12 cellular contexts compared by ENCODE assay signal in the genomic region with DNA sequence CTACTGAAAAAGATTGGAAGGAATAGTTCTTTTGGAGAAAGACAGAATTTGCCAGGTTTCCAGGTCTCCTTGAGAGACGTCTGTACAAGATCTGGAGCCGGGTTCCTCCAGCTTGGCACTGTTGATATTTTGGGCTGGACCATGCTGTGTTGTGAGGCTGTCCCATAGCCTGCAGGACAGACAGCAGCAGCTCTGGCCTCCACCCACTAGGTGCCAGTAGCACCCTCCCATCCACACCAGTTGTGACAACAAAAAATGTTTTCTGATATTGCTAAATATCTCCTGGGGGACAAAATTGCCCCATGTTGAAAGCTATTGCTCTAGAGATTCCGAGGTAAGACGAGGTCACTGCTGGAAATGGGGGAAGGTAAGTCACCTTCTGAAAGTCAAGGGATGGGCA.
A peak's percentile ranks its signal among the peaks of the same experiment; 100 is the strongest.
DNase-seq lines count a peak whose midpoint lies in the region; ATAC-seq, FAIRE-seq and TF ChIP-seq lines count a peak whose summit lies in the region.
"Had no signal": no experiment of that assay in that cellular context is flagged by ENCODE, and none has a peak within 500 bp of the region (broad histone marks: within the 10 kb centered on the region; RNA-seq: fewer than 3 reads in every experiment).

No MANE protein-coding gene starts in this region.

- H3K4me3 ChIP-seq in GM12865 (ENCODE audit: low read depth, low read length) (no peak overlapping the region), Karpas-422 (ENCODE audit: low read length) (no peak overlapping the region), GM12878 (no peak overlapping the region)

- intact Hi-C loops in GM12878 (cut with micrococcal nuclease; ENCODE audit: unreplicated experiment), result loop anchor here (5.0 to 10.0 kb wide), 2 partner anchors 186 to 594 kb away; no protein-coding TSS in a partner anchor

- DNase-seq in GM12865 (ENCODE audit: low read depth), result peak; percentile 31
- DNase-seq in Karpas-422, result peak; percentile 64
- no peak for DNase-seq in GM12878 (ENCODE audit: low read depth, low spot score)
- DNase-seq in stimulated activated CD4-positive, alpha-beta T cell treated with anti-CD3 and anti-CD28 coated beads, Interleukin-1b, Interleukin-23, amount 100 ng/mL, for 48 hours, result no peak
- no peak for DNase-seq in DMS79 (lab: John Stamatoyannopoulos, UW)
- DNase-seq in AG08395 (ENCODE audit: low spot score), result no peak
- DNase-seq: NCI-H1694 treated with DMSO at 0.1 percent for 48 hours; NCI-H82; stimulated activated CD4-positive, alpha-beta T cell treated with anti-CD3 and anti-CD28 coated beads, Interleukin-4, amount 100 ng/mL, for 4 hours; stimulated activated naive CD4-positive, alpha-beta T cell treated with Interleukin-2 at 50 U/mL for 16 hours had no signal

- no peak overlapping the region for H2AFZ ChIP-seq in Karpas-422 (ENCODE audit: low read length)
- no peak overlapping the region for H2AFZ ChIP-seq in GM12878 (ENCODE audit: control insufficient read depth, low read depth, low read length)

- WGBS in GM12878 (ENCODE audit: insufficient coverage, insufficient replicate concordance, low lambda C conversion rate, missing lambda C conversion rate), result 8% methylated on average over 4 of the region's 4 CpGs

- H3K9me2 ChIP-seq in Karpas-422 (replicated peaks; ENCODE audit: insufficient read depth, low read length), result no peaks in the 10 kb centered on the region

- POLR2A ChIA-PET in GM12878 (lab: Charles Lee), result interaction anchor here (0.6 kb wide), 1 partner anchor 106 kb away, joined by 3 read pairs; no protein-coding TSS in a partner anchor

- TF ChIP-seq CTCF in 22Rv1 (IDR thresholded peaks at IDR 0.05), result peak; percentile 40
- TF ChIP-seq CTCF in GM12865 (IDR thresholded peaks at IDR 0.05; ENCODE audit: insufficient read depth, low read depth, low read length, missing control alignments), result peak; percentile 33
- TF ChIP-seq CTCF in GM12878 (IDR thresholded peaks at IDR 0.05 in 2 of 3, conservative IDR thresholded peaks at IDR 0.05 in 1 of 3; ENCODE audit: control insufficient read depth in 2 of 3, extremely low read depth in 1 of 3, insufficient read depth in 1 of 3, low read depth in 3 of 3, low read length in 3 of 3), result peak in 2 of 3 experiments; percentile 35 to 41; a peak in 3 of 6 replicates

- H4K20me1 ChIP-seq in Karpas-422 (ENCODE audit: insufficient read depth, low read depth, low read length), result no peaks in the 10 kb centered on the region
- no peaks in the 10 kb centered on the region for H4K20me1 ChIP-seq in GM12878 (ENCODE audit: control insufficient read depth, insufficient read depth)

- H3K27me3 ChIP-seq in Karpas-422 (ENCODE audit: low read length) (no peaks in the 10 kb centered on the region), GM12878 (replicated peaks in 1 of 2; ENCODE audit: control insufficient read depth in 2 of 2, insufficient read depth in 2 of 2, low read length in 1 of 2) (no peaks in the 10 kb centered on the region)

- BruUV-seq in GM12878 (replicated peaks; lab: Mats Ljungman, UMichigan), result no TSS peak

- H3K9me3 ChIP-seq in Karpas-422 (ENCODE audit: low read length) (no peaks in the 10 kb centered on the region), GM12878 (replicated peaks; ENCODE audit: control insufficient read depth, insufficient read depth, low read length) (no peaks in the 10 kb centered on the region)

- TF ChIP-seq RAD21 in GM12878 (IDR thresholded peaks at IDR 0.05; ENCODE audit: insufficient read depth, low read depth, low read length), result peak; percentile 30; the same call in 1 of the 2 replicates

- ATAC-seq in GM12878, result peak; percentile 84
- ATAC-seq in HG03521 (IDR thresholded peaks at IDR 0.05; ENCODE audit: unreplicated experiment), result no peak

- no peaks in the 10 kb centered on the region for H3K79me2 ChIP-seq in Karpas-422 (ENCODE audit: low read length)
- no peaks in the 10 kb centered on the region for H3K79me2 ChIP-seq in GM12878 (ENCODE audit: control insufficient read depth, insufficient read depth, low read length)

- no peak for TF ChIP-seq POLR2A in GM12878 (IDR thresholded peaks at IDR 0.05; ENCODE audit: low read depth, low read length)

- RAD21 ChIA-PET in GM12878 (lab: Charles Lee; ENCODE audit: unreplicated experiment), result interaction anchor here (0.9 kb wide), 1 partner anchor 61 kb away, joined by 3 read pairs; no protein-coding TSS in a partner anchor

- no peak for FAIRE-seq in GM12878 (lab: Jason Lieb, UNC)

- H3K9ac ChIP-seq in Karpas-422 (ENCODE audit: low read length) (no peak overlapping the region), GM12878 (ENCODE audit: control insufficient read depth, insufficient read depth, low read length) (no peak overlapping the region)

- in situ Hi-C loops in GM12878 (cut with MboI), result no loop called here

- H3K4me2 ChIP-seq in Karpas-422 (ENCODE audit: low read depth, low read length, poor library complexity, severe bottlenecking) (no peak overlapping the region), GM12878 (ENCODE audit: control insufficient read depth, insufficient read depth) (no peak overlapping the region)

- H3K27ac ChIP-seq in 22Rv1, result no peak overlapping the region
- H3K27ac ChIP-seq in Karpas-422 (ENCODE audit: low read length), result no peak overlapping the region
- no peak overlapping the region for H3K27ac ChIP-seq in GM12878 (ENCODE audit: control insufficient read depth, insufficient read depth)

- SMC1A ChIA-PET in GM12878 (lab: Charles Lee; ENCODE audit: uncharacterized antibody, unreplicated experiment), result interaction anchor here (1.4 kb wide), 1 partner anchor 13 kb away, joined by 3 read pairs; no protein-coding TSS in a partner anchor

- H3K4me1 ChIP-seq in Karpas-422 (ENCODE audit: low read length), result no peaks in the 10 kb centered on the region
- H3K4me1 ChIP-seq in GM12878 (ENCODE audit: control insufficient read depth, insufficient read depth, low read length), result no peaks in the 10 kb centered on the region

- H3K36me3 ChIP-seq in Karpas-422 (ENCODE audit: insufficient read depth, low read length), result no peaks in the 10 kb centered on the region
- H3K36me3 ChIP-seq in GM12878 (ENCODE audit: control insufficient read depth in 2 of 2, insufficient read depth in 2 of 2, low read length in 1 of 2), result no peaks in the 10 kb centered on the region

- CTCF ChIA-PET in GM12878 (lab: Yijun Ruan, JAX), result interaction anchor here (0.6 to 12.6 kb wide), 5 partner anchors 10 to 507 kb away, joined by 3 to 98 read pairs (median 5); no protein-coding TSS in a partner anchor

- no peak for TF ChIP-seq EP300 in GM12878 (IDR thresholded peaks at IDR 0.05; ENCODE audit: borderline replicate concordance in 1 of 2, control insufficient read depth in 1 of 2, low read depth in 2 of 2, low read length in 2 of 2)

TF ChIP-seq in GM12878, 131 proteins besides CTCF, POLR2A, EP300 and RAD21:
- TF ChIP-seq ESRRA (IDR thresholded peaks at IDR 0.05; ENCODE audit: low read length), result no peak
- TF ChIP-seq, protein P1, sequence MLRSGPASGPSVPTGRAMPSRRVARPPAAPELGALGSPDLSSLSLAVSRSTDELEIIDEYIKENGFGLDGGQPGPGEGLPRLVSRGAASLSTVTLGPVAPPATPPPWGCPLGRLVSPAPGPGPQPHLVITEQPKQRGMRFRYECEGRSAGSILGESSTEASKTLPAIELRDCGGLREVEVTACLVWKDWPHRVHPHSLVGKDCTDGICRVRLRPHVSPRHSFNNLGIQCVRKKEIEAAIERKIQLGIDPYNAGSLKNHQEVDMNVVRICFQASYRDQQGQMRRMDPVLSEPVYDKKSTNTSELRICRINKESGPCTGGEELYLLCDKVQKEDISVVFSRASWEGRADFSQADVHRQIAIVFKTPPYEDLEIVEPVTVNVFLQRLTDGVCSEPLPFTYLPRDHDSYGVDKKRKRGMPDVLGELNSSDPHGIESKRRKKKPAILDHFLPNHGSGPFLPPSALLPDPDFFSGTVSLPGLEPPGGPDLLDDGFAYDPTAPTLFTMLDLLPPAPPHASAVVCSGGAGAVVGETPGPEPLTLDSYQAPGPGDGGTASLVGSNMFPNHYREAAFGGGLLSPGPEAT (IDR thresholded peaks at IDR 0.05; ENCODE audit: low read depth), result no peak
- no peak for TF ChIP-seq BRCA1 (IDR thresholded peaks at IDR 0.05; ENCODE audit: low read depth, low read length)
- peak; percentile 9; the same call in 1 of the 2 replicates for TF ChIP-seq SMC3 (IDR thresholded peaks at IDR 0.05; ENCODE audit: borderline replicate concordance, low read length)

Comparison
In these comparisons a context has a peak if more than half of its experiments do, and no peak if none do; other contexts are left out.
1. DNase-seq: peak in GM12865 (single experiment) and Karpas-422 (single experiment); none in GM12878 (single experiment), stimulated activated CD4-positive, alpha-beta T cell treated with anti-CD3 and anti-CD28 coated beads, Interleukin-1b, Interleukin-23, amount 100 ng/mL, for 48 hours (single experiment), DMS79 (single experiment) and AG08395 (single experiment).
2. Peak in every context shown above with its lines, with median percentiles within 50 percentile points of each other: CTCF ChIP-seq.